In genomic region chr11:79481795-79482194, GRCh38 we compare ENCODE assay signal across 15 cellular contexts. TPM values are rescaled to one million over a fixed set of nuclear protein-coding genes. Genes with fewer than 3 reads are reported as not detected.
DNase-seq lines count a peak whose midpoint lies in the region; ATAC-seq and TF ChIP-seq lines count a peak whose summit lies in the region.
"Had no signal": no experiment of that assay in that cellular context is flagged by ENCODE, and none has a peak within 500 bp of the region (broad histone marks: within the 10 kb centered on the region; RNA-seq: fewer than 3 reads in every experiment).

No MANE protein-coding gene starts in this region.

- no peak overlapping the region for H3K4me3 Mint-ChIP-seq in activated T-cell treated with anti-CD3 and anti-CD28 coated beads, Interleukin-2, amount 50 U/mL, for 24 hours
- H3K4me3 Mint-ChIP-seq: CD4-positive, CD25-positive, alpha-beta regulatory T cell had no signal

- H3K4me3 ChIP-seq in OCI-LY7 (ENCODE audit: low read depth, low read length, poor library complexity, severe bottlenecking) (no peak overlapping the region), mammary epithelial cell (replicated peaks in 1 of 3; ENCODE audit: insufficient read depth in 1 of 3, low read depth in 2 of 3, low read length in 3 of 3) (no peak overlapping the region)
- H3K4me3 ChIP-seq: HAP-1 had no signal

- TF ChIP-seq CTCF in OCI-LY7 (conservative IDR thresholded peaks at IDR 0.05; ENCODE audit: low read length) (no peak), mammary epithelial cell (conservative IDR thresholded peaks at IDR 0.05 in 1 of 2, IDR thresholded peaks at IDR 0.05 in 1 of 2; ENCODE audit: extremely low read depth in 1 of 2, insufficient read depth in 1 of 2, low read depth in 1 of 2, low read length in 2 of 2) (no peak)

- POLR2A ChIA-PET in OCI-LY7 (lab: Charles Lee): interaction anchor here (1.4 kb wide), 1 partner anchor 16 kb away, joined by 3 read pairs; no protein-coding TSS in a partner anchor

- no peak overlapping the region for H3K27ac ChIP-seq in OCI-LY7 (ENCODE audit: low read depth, low read length, poor library complexity, severe bottlenecking)
- no peak overlapping the region for H3K27ac ChIP-seq in mammary epithelial cell (ENCODE audit: insufficient read depth, low read depth, low read length)
- H3K27ac ChIP-seq: RWPE1 had no signal

- WGBS in mammary epithelial cell (ENCODE audit: low coverage, missing lambda C conversion rate): 53% methylated on average over 3 of the region's 3 CpGs

- no peak overlapping the region for H3K27ac Mint-ChIP-seq in activated T-cell treated with anti-CD3 and anti-CD28 coated beads, Interleukin-2, amount 50 U/mL, for 24 hours
- H3K27ac Mint-ChIP-seq: CD4-positive, CD25-positive, alpha-beta regulatory T cell had no signal

- H4K20me1 ChIP-seq in OCI-LY7 (ENCODE audit: insufficient read depth, low read length): no peaks in the 10 kb centered on the region
- H4K20me1 ChIP-seq in mammary epithelial cell (ENCODE audit: insufficient read depth, low read length): no peaks in the 10 kb centered on the region

- H3K4me2 ChIP-seq in OCI-LY7 (ENCODE audit: low read length): peak overlapping the region; percentile 52
- H3K4me2 ChIP-seq in mammary epithelial cell (ENCODE audit: insufficient read depth, low read depth, low read length): no peak overlapping the region

- no peak overlapping the region for H3K9ac ChIP-seq in mammary epithelial cell (ENCODE audit: insufficient read depth, low read length)

- dilution Hi-C loops in mammary epithelial cell (cut with HindIII; ENCODE audit: low sequenced_read_pairs): no loop called here

- H3K9me2 ChIP-seq in OCI-LY7 (ENCODE audit: insufficient read depth, low read length): no peaks in the 10 kb centered on the region

- no peaks in the 10 kb centered on the region for H3K79me2 ChIP-seq in OCI-LY7 (ENCODE audit: insufficient read depth, low read depth, low read length)
- H3K79me2 ChIP-seq in mammary epithelial cell (ENCODE audit: insufficient read depth, low read length): no peaks in the 10 kb centered on the region

- H2AFZ ChIP-seq in OCI-LY7 (ENCODE audit: low read length) (peak overlapping the region; percentile 89), mammary epithelial cell (ENCODE audit: low read depth, low read length) (no peak overlapping the region)

- no TSS peak for BruUV-seq in OCI-LY7 (replicated peaks; lab: Mats Ljungman, UMichigan)
- no TSS peak for BruUV-seq in mammary epithelial cell (replicated peaks; lab: Mats Ljungman, UMichigan)

- H3K9me3 ChIP-seq in OCI-LY7 (ENCODE audit: low read length) (no peaks in the 10 kb centered on the region), mammary epithelial cell (replicated peaks; ENCODE audit: insufficient read depth, low read length) (no peaks in the 10 kb centered on the region)
- H3K9me3 ChIP-seq: HAP-1 had no signal

- H3K9me3 Mint-ChIP-seq in activated T-cell treated with anti-CD3 and anti-CD28 coated beads, Interleukin-2, amount 50 U/mL, for 24 hours: peaks cover 5% of the 10 kb centered on the region

- CTCF ChIA-PET in OCI-LY7 (lab: Charles Lee; ENCODE audit: unreplicated experiment) (interaction anchor here (0.5 kb wide), 2 partner anchors 10 to 41 kb away, joined by 3 read pairs; partner anchors contain the start of gene TENM4), mammary epithelial cell (lab: Charles Lee; ENCODE audit: low non-redundant PET) (no interaction called here)

- H3K36me3 ChIP-seq in OCI-LY7 (ENCODE audit: insufficient read depth, low read length) (no peaks in the 10 kb centered on the region), mammary epithelial cell (ENCODE audit: insufficient read depth, low read length) (no peaks in the 10 kb centered on the region)
- H3K36me3 ChIP-seq: HAP-1 had no signal

- H3K36me3 Mint-ChIP-seq in activated T-cell treated with anti-CD3 and anti-CD28 coated beads, Interleukin-2, amount 50 U/mL, for 24 hours (ENCODE audit: low read depth): no peaks in the 10 kb centered on the region
- H3K36me3 Mint-ChIP-seq: CD4-positive, CD25-positive, alpha-beta regulatory T cell had no signal

- ATAC-seq in GM18861 (IDR thresholded peaks at IDR 0.05; ENCODE audit: unreplicated experiment) (peak; percentile 61), GM21619 (IDR thresholded peaks at IDR 0.05; ENCODE audit: unreplicated experiment) (peak; percentile 63), HG03159 (IDR thresholded peaks at IDR 0.05; ENCODE audit: unreplicated experiment) (peak; percentile 44)

- intact Hi-C loops in OCI-LY7 (cut with micrococcal nuclease; ENCODE audit: unreplicated experiment) (no loop called here), mammary epithelial cell (cut with micrococcal nuclease) (no loop called here)

- DNase-seq in OCI-LY7 (ENCODE audit: low spot score) (no peak), NCI-H2107 (lab: John Stamatoyannopoulos, UW) (no peak), NCI-H1092 treated with DMSO at 0.1 percent for 48 hours (lab: John Stamatoyannopoulos, UW) (no peak), mammary epithelial cell (no peak)
- DNase-seq in activated T-cell treated with anti-CD3 and anti-CD28 coated beads, Interleukin-2, amount 50 U/mL, for 24 hours: no peak
- DNase-seq: amygdala; CD4-positive, CD25-positive, alpha-beta regulatory T cell; IMR-90; NCI-H2081 treated with DMSO at 0.1 percent for 48 hours; small intestine had no signal

- no peaks in the 10 kb centered on the region for H3K27me3 ChIP-seq in mammary epithelial cell (ENCODE audit: insufficient read depth, low read length)

- in situ Hi-C loops in mammary epithelial cell (cut with MboI; ENCODE audit: low sequenced_read_pairs in 2 of 2): no loop called here

- H3K4me1 ChIP-seq in OCI-LY7 (ENCODE audit: insufficient read depth, low read length, poor library complexity, severe bottlenecking) (peaks cover 23% of the 10 kb centered on the region), mammary epithelial cell (ENCODE audit: insufficient read depth, low read length) (no peaks in the 10 kb centered on the region)
- H3K4me1 ChIP-seq: HAP-1 had no signal

- H3K4me1 Mint-ChIP-seq in activated T-cell treated with anti-CD3 and anti-CD28 coated beads, Interleukin-2, amount 50 U/mL, for 24 hours (ENCODE audit: low read depth): no peaks in the 10 kb centered on the region
- H3K4me1 Mint-ChIP-seq: CD4-positive, CD25-positive, alpha-beta regulatory T cell had no signal

- no peaks in the 10 kb centered on the region for H3K27me3 Mint-ChIP-seq in activated T-cell treated with anti-CD3 and anti-CD28 coated beads, Interleukin-2, amount 50 U/mL, for 24 hours
- H3K27me3 Mint-ChIP-seq: CD4-positive, CD25-positive, alpha-beta regulatory T cell had no signal

RNA-seq across cellular contexts. Expression of gene TENM4, which starts 41.0 kb away (rescaled TPM):
- not detected in 2 replicates for total RNA-seq in OCI-LY7 (2014; rRNA removed; shearing (Covaris generic))
- not detected in 2 replicates for total RNA-seq in OCI-LY7 (2022)
- total RNA-seq in mammary epithelial cell: 10 to 100 TPM in 1 of 2 donors, 1 to 10 TPM in 1; 4.8 to 26.5 TPM
- polyA plus RNA-seq in mammary epithelial cell: 10.1 TPM
- 27.4 TPM for polyA minus RNA-seq in mammary epithelial cell
- total RNA-seq: CD4-positive, CD25-positive, alpha-beta regulatory T cell had no signal

Comparison
In these comparisons a context has a peak if more than half of its experiments do, and no peak if none do; other contexts are left out.
1. RNA of gene TENM4, which starts 41.0 kb away (total RNA-seq): 4.8 to 26.5 TPM in mammary epithelial cell; not detected in OCI-LY7; every median in the first group is over 4 times any median in the second.
2. Peak in every context shown above with its lines, with median percentiles within 50 percentile points of each other: ATAC-seq.